In genomic region chr9:71552480-71552879, GRCh38 we compare ENCODE assay signal across 1 cellular context.
TF ChIP-seq lines count a peak whose summit lies in the region.

No MANE protein-coding gene starts in this region.

TF ChIP-seq in liver, 16 proteins besides CTCF, POLR2A, EP300 and RAD21:
- TF ChIP-seq REST (IDR thresholded peaks at IDR 0.05) (no peak), MAX (IDR thresholded peaks at IDR 0.05) (no peak), TAF1 (conservative IDR thresholded peaks at IDR 0.05) (no peak)
